8 cellular contexts compared by ENCODE assay signal in genomic region chrX:149541521-149542047, GRCh38. TPM values are rescaled to one million over a fixed set of nuclear protein-coding genes. Genes with fewer than 3 reads are reported as not detected.
DNase-seq lines count a peak whose midpoint lies in the region; ATAC-seq and TF ChIP-seq lines count a peak whose summit lies in the region.

No MANE protein-coding gene starts in this region.

- H3K27ac ChIP-seq in right atrium auricular region: peak overlapping the region; percentile 81 to 91

- no peaks in the 10 kb centered on the region for H3K9me3 ChIP-seq in right atrium auricular region

- H3K4me3 ChIP-seq in right atrium auricular region: peak overlapping the region; percentile 50 to 57
- H3K4me3 ChIP-seq in cardiac fibroblast (replicated peaks in 1 of 2; ENCODE audit: low read depth in 2 of 2, low read length in 2 of 2): peak overlapping the region; percentile 78 to 84

- peak overlapping the region; percentile 78 for H3K4me3 Mint-ChIP-seq in mesothelial cell of epicardium

- TF ChIP-seq CTCF in right atrium auricular region (IDR thresholded peaks at IDR 0.05) (no peak), cardiac fibroblast (IDR thresholded peaks at IDR 0.05; ENCODE audit: low read depth, low read length) (no peak), mesothelial cell of epicardium (IDR thresholded peaks at IDR 0.05; ENCODE audit: unreplicated experiment) (no peak)

- H3K9me3 Mint-ChIP-seq in mesothelial cell of epicardium: no peaks in the 10 kb centered on the region

- peaks cover 0 to 5% of the 10 kb centered on the region in 2 donors for H3K4me1 ChIP-seq in right atrium auricular region

- H3K36me3 ChIP-seq in right atrium auricular region: no peaks in the 10 kb centered on the region

- peak overlapping the region; percentile 99 for H3K27ac Mint-ChIP-seq in mesothelial cell of epicardium

- no peak for DNase-seq in right atrium auricular region (ENCODE audit: low spot score)
- DNase-seq in Right ventricle myocardium inferior (ENCODE audit: missing footprints): no peak
- DNase-seq in cardiac fibroblast (ENCODE audit: low read depth in 2 of 2): peak in 1 of 2 donors; percentile 2
- DNase-seq in mesothelial cell of epicardium (ENCODE audit: low spot score in 2 of 2, unreplicated experiment in 2 of 2): no peak
- no peak for DNase-seq in stimulated activated CD4-positive, alpha-beta T cell treated with anti-CD3 and anti-CD28 coated beads, Interleukin-4, amount 100 ng/mL, for 24 hours
- no peak for DNase-seq in stimulated activated CD4-positive, alpha-beta T cell treated with anti-CD3 and anti-CD28 coated beads, Interleukin-12 subunit alpha, Interleukin-12 subunit beta, amount 100 ng/mL, for 4 hours

- no peak for ATAC-seq in Right ventricle myocardium inferior
- ATAC-seq in GM21447 (IDR thresholded peaks at IDR 0.05; ENCODE audit: unreplicated experiment): no peak
- ATAC-seq in GM18519 (IDR thresholded peaks at IDR 0.05; ENCODE audit: low FRiP score, unreplicated experiment): no peak

- intact Hi-C loops in Right ventricle myocardium inferior (cut with DNase I): loop anchor here (2.0 kb wide), 1 partner anchor 37 kb away; the partner anchor contains the start of gene IDS

- no peaks in the 10 kb centered on the region for H3K27me3 ChIP-seq in right atrium auricular region

- H3K4me1 Mint-ChIP-seq in mesothelial cell of epicardium: peaks cover 8% of the 10 kb centered on the region

- H3K27me3 Mint-ChIP-seq in mesothelial cell of epicardium (ENCODE audit: low read depth): no peaks in the 10 kb centered on the region

- no peaks in the 10 kb centered on the region for H3K36me3 Mint-ChIP-seq in mesothelial cell of epicardium

RNA-seq across cellular contexts. Expression of gene EOLA1, which starts 0.8 kb away (rescaled TPM):
- 10 to 100 TPM; 10.8 to 14.4 TPM for total RNA-seq in right atrium auricular region
- total RNA-seq in Right ventricle myocardium inferior: 32.5 TPM
- 13.8 to 15.9 TPM (median 13.9 TPM) in 3 replicates for total RNA-seq in mesothelial cell of epicardium

RNA-seq across cellular contexts. Expression of gene HSFX3, which starts 8.1 kb away (rescaled TPM):
- not detected for total RNA-seq in right atrium auricular region
- not detected for total RNA-seq in Right ventricle myocardium inferior
- total RNA-seq in mesothelial cell of epicardium: not detected in 3 replicates

RNA-seq across cellular contexts. Expression of gene IDS, which starts 36.5 kb away (rescaled TPM):
- 10 to 100 TPM; 91.1 to 93.1 TPM for total RNA-seq in right atrium auricular region
- 77.6 TPM for total RNA-seq in Right ventricle myocardium inferior
- total RNA-seq in mesothelial cell of epicardium: 42.9 to 44.0 TPM (median 43.3 TPM) in 3 replicates

RNA-seq across cellular contexts. Expression of gene MAGEA9B, which starts 45.7 kb away (rescaled TPM):
- total RNA-seq in right atrium auricular region: not detected
- not detected for total RNA-seq in Right ventricle myocardium inferior
- not detected in 3 replicates for total RNA-seq in mesothelial cell of epicardium

RNA-seq across cellular contexts. Expression of gene HSFX2, which starts 53.5 kb away (rescaled TPM):
- total RNA-seq in right atrium auricular region: under 1 TPM in 1 of 2 donors, not detected in 1; 0.79 TPM
- not detected for total RNA-seq in Right ventricle myocardium inferior
- not detected in 3 replicates for total RNA-seq in mesothelial cell of epicardium
